15 cellular contexts compared by ENCODE assay signal in genomic region chr19:39935262-39935661, GRCh38. TPM values are rescaled to one million over a fixed set of nuclear protein-coding genes. Genes with fewer than 3 reads are reported as not detected.
A peak's percentile ranks its signal among the peaks of the same experiment; 100 is the strongest.
DNase-seq lines count a peak whose midpoint lies in the region; ATAC-seq lines count a peak whose summit lies in the region.
"Had no signal": no experiment of that assay in that cellular context is flagged by ENCODE, and none has a peak within 500 bp of the region (broad histone marks: within the 10 kb centered on the region; RNA-seq: fewer than 3 reads in every experiment).

No MANE protein-coding gene starts in this region.

- H4K91ac ChIP-seq in neuronal stem cell (ENCODE audit: low read depth, low read length, poor library complexity): no peak overlapping the region

- no peak overlapping the region for H2BK12ac ChIP-seq in neuronal stem cell (ENCODE audit: low read length)

- H3K27ac Mint-ChIP-seq in activated CD4-positive, alpha-beta T cell treated with anti-CD3 and anti-CD28 coated beads, Interleukin-2, amount 10 ng/mL, durations not matched to agents 24 days and 14 days: peak overlapping the region; percentile 84
- H3K27ac Mint-ChIP-seq in central memory CD8-positive, alpha-beta T cell (ENCODE audit: low read depth): peak overlapping the region; percentile 87

- no peak overlapping the region for H3K4me2 ChIP-seq in neuronal stem cell (ENCODE audit: insufficient read depth, low read length, poor library complexity, severe bottlenecking)

- no peak overlapping the region for H3K9ac ChIP-seq in neuronal stem cell (ENCODE audit: low read depth, low read length, poor library complexity)

- intact Hi-C loops in activated CD4-positive, alpha-beta T cell treated with anti-CD3 and anti-CD28 coated beads, Interleukin-2, amount 10 ng/mL, durations not matched to agents 24 days and 14 days (cut with micrococcal nuclease): no loop called here

- H3K27me3 ChIP-seq in H7 (ENCODE audit: control insufficient read depth, insufficient read depth, low read length): no peaks in the 10 kb centered on the region
- no peaks in the 10 kb centered on the region for H3K27me3 ChIP-seq in neuronal stem cell (ENCODE audit: control insufficient read depth in 3 of 3, insufficient read depth in 3 of 3, low read depth in 1 of 3, low read length in 3 of 3)

- H3K4me3 Mint-ChIP-seq in activated CD4-positive, alpha-beta T cell treated with anti-CD3 and anti-CD28 coated beads, Interleukin-2, amount 10 ng/mL, durations not matched to agents 24 days and 14 days: no peak overlapping the region
- H3K4me3 Mint-ChIP-seq in central memory CD8-positive, alpha-beta T cell: peak overlapping the region; percentile 36

- peaks cover 4% of the 10 kb centered on the region for H3K27me3 Mint-ChIP-seq in activated CD4-positive, alpha-beta T cell treated with anti-CD3 and anti-CD28 coated beads, Interleukin-2, amount 10 ng/mL, durations not matched to agents 24 days and 14 days
- no peaks in the 10 kb centered on the region for H3K27me3 Mint-ChIP-seq in central memory CD8-positive, alpha-beta T cell

- peaks cover 38% of the 10 kb centered on the region for H3K4me1 Mint-ChIP-seq in activated CD4-positive, alpha-beta T cell treated with anti-CD3 and anti-CD28 coated beads, Interleukin-2, amount 10 ng/mL, durations not matched to agents 24 days and 14 days
- peaks cover 48% of the 10 kb centered on the region for H3K4me1 Mint-ChIP-seq in central memory CD8-positive, alpha-beta T cell

- peaks cover 10% of the 10 kb centered on the region for H3K9me3 Mint-ChIP-seq in activated CD4-positive, alpha-beta T cell treated with anti-CD3 and anti-CD28 coated beads, Interleukin-2, amount 10 ng/mL, durations not matched to agents 24 days and 14 days
- peaks cover 2% of the 10 kb centered on the region for H3K9me3 Mint-ChIP-seq in central memory CD8-positive, alpha-beta T cell

- DNase-seq in activated CD4-positive, alpha-beta T cell treated with anti-CD3 and anti-CD28 coated beads, Interleukin-2, amount 10 ng/mL, durations not matched to agents 24 days and 14 days: no peak
- DNase-seq in activated CD4-positive, alpha-beta T cell treated with anti-CD3 and anti-CD28 coated beads, Interleukin-2, amount 50 U/mL, for 4 hours: no peak
- DNase-seq in H7 (peak; percentile 58), neuronal stem cell (ENCODE audit: low spot score) (no peak), medulla oblongata (ENCODE audit: extremely low spot score) (no peak), DMS153 treated with DMSO at 0.1 percent for 48 hours (lab: John Stamatoyannopoulos, UW; ENCODE audit: unreplicated experiment) (no peak)
- DNase-seq in central memory CD8-positive, alpha-beta T cell (ENCODE audit: low spot score in 2 of 2): no peak
- DNase-seq: Caco-2, GF-D8, glutamatergic neuron, NCI-H446, posterior cingulate gyrus had no signal

- H3K18ac ChIP-seq in neuronal stem cell (ENCODE audit: low read length): peak overlapping the region; percentile 89

- peak overlapping the region; percentile 27 for H2AK5ac ChIP-seq in neuronal stem cell (ENCODE audit: low read depth, low read length)

- no peak overlapping the region for H3K23ac ChIP-seq in neuronal stem cell (ENCODE audit: low read depth, low read length, poor library complexity)

- no CpG with 5 or more reads among the region's 5 CpGs for WGBS in neuronal stem cell (ENCODE audit: extremely low coverage in 2 of 2, insufficient read length in 2 of 2, insufficient replicate concordance in 1 of 2), 2 donors

- H2BK5ac ChIP-seq in neuronal stem cell (ENCODE audit: low read length): no peak overlapping the region

- no peaks in the 10 kb centered on the region for H3K9me3 ChIP-seq in neuronal stem cell (replicated peaks in 1 of 2; ENCODE audit: control insufficient read depth in 2 of 2, insufficient read depth in 1 of 2, low read depth in 1 of 2, low read length in 2 of 2)
- H3K9me3 ChIP-seq: Caco-2, SJSA1, suprapubic skin had no signal

- no peaks in the 10 kb centered on the region for H3K79me1 ChIP-seq in neuronal stem cell (ENCODE audit: low read depth, low read length)

- peaks cover 6% of the 10 kb centered on the region for H3K36me3 Mint-ChIP-seq in activated CD4-positive, alpha-beta T cell treated with anti-CD3 and anti-CD28 coated beads, Interleukin-2, amount 10 ng/mL, durations not matched to agents 24 days and 14 days (ENCODE audit: low read depth)
- peaks cover 5% of the 10 kb centered on the region for H3K36me3 Mint-ChIP-seq in central memory CD8-positive, alpha-beta T cell (ENCODE audit: insufficient read depth)

- no peak overlapping the region for H2BK120ac ChIP-seq in neuronal stem cell (ENCODE audit: low read depth, low read length)

- H3K4ac ChIP-seq in neuronal stem cell (ENCODE audit: low read length): no peak overlapping the region

- no peaks in the 10 kb centered on the region for H3K36me3 ChIP-seq in H7 (replicated peaks; ENCODE audit: control insufficient read depth, insufficient read depth, low read length)
- H3K36me3 ChIP-seq in neuronal stem cell (replicated peaks in 1 of 2; ENCODE audit: control insufficient read depth in 2 of 2, insufficient read depth in 2 of 2, low read length in 2 of 2): no peaks in the 10 kb centered on the region
- H3K36me3 ChIP-seq: SJSA1, suprapubic skin had no signal

- no peak overlapping the region for H3K14ac ChIP-seq in neuronal stem cell (ENCODE audit: low read length)

- H4K8ac ChIP-seq in neuronal stem cell (ENCODE audit: low read depth, low read length): no peak overlapping the region

- H2BK15ac ChIP-seq in neuronal stem cell (ENCODE audit: low read length): peak overlapping the region; percentile 87

- peaks cover 0 to 2% of the 10 kb centered on the region in 2 donors for H3K4me1 ChIP-seq in neuronal stem cell (ENCODE audit: control insufficient read depth in 2 of 2, insufficient read depth in 1 of 2, low read depth in 1 of 2, low read length in 2 of 2)
- H3K4me1 ChIP-seq: SJSA1, suprapubic skin had no signal

- H3K4me3 ChIP-seq in H7 (ENCODE audit: insufficient read depth, low read depth, low read length) (no peak overlapping the region), neuronal stem cell (ENCODE audit: low read length in 2 of 2) (no peak overlapping the region)
- H3K4me3 ChIP-seq: SJSA1, suprapubic skin had no signal

- no peak overlapping the region for H3K27ac ChIP-seq in neuronal stem cell (replicated peaks; ENCODE audit: low read length)
- H3K27ac ChIP-seq: SJSA1, suprapubic skin had no signal

- H2AFZ ChIP-seq in neuronal stem cell (ENCODE audit: low read length): no peak overlapping the region

- ATAC-seq in central memory CD8-positive, alpha-beta T cell (replicated peaks; ENCODE audit: extremely low read depth, poor library complexity, severe bottlenecking): no peak
- no peak for ATAC-seq in GM18861 (IDR thresholded peaks at IDR 0.05; ENCODE audit: unreplicated experiment)

RNA-seq across cellular contexts. Expression of gene FCGBP, which starts 0.8 kb away (rescaled TPM):
- 3.3 and 4.7 TPM in 2 replicates for total RNA-seq in activated CD4-positive, alpha-beta T cell treated with anti-CD3 and anti-CD28 coated beads, Interleukin-2, amount 10 ng/mL, durations not matched to agents 24 days and 14 days
- total RNA-seq in H7 (2014; rRNA removed; shearing (Covaris generic)): 0.10 and 0.22 TPM in 2 replicates
- polyA plus RNA-seq in neuronal stem cell (2013, experiment 1 of 2): 0.28 TPM
- 0.29 TPM for polyA plus RNA-seq in neuronal stem cell (2013, experiment 2 of 2)

RNA-seq across cellular contexts. Expression of gene PSMC4, which starts 35.7 kb away (rescaled TPM):
- total RNA-seq in activated CD4-positive, alpha-beta T cell treated with anti-CD3 and anti-CD28 coated beads, Interleukin-2, amount 10 ng/mL, durations not matched to agents 24 days and 14 days: 192 and 193 TPM in 2 replicates
- total RNA-seq in H7 (2014; rRNA removed; shearing (Covaris generic)): 153 and 227 TPM in 2 replicates
- 53.0 TPM for polyA plus RNA-seq in neuronal stem cell (2013, experiment 1 of 2)
- 55.0 TPM for polyA plus RNA-seq in neuronal stem cell (2013, experiment 2 of 2)
